ENCODE assay signal across 7 cellular contexts in genomic region chr19:57946316-57946715, GRCh38. TPM values are rescaled to one million over a fixed set of nuclear protein-coding genes. Genes with fewer than 3 reads are reported as not detected.
DNase-seq lines count a peak whose midpoint lies in the region; ATAC-seq, FAIRE-seq and TF ChIP-seq lines count a peak whose summit lies in the region.

No MANE protein-coding gene starts in this region.

- no peak overlapping the region; the same call in 1 of the 2 replicates for H3K27ac Mint-ChIP-seq in GM23338

- H3F3A ChIP-seq in GM23338 (replicated peaks; ENCODE audit: low read depth), result no peaks in the 10 kb centered on the region

- H3K4me3 ChIP-seq in GM23338 (peak overlapping the region; percentile 98), SJCRH30 (peak overlapping the region; percentile 77), fibroblast of lung (replicated peaks in 1 of 4; ENCODE audit: control extremely low read depth in 1 of 4, insufficient read depth in 1 of 4, low read depth in 3 of 4, low read length in 4 of 4) (peak overlapping the region; percentile 88 to 90 (median 88)), retinal pigment epithelial cell (ENCODE audit: low read length) (peak overlapping the region; percentile 82)

- H3K9ac ChIP-seq in fibroblast of lung (ENCODE audit: insufficient read depth, low read length), result no peak overlapping the region

- H3K9me3 Mint-ChIP-seq in GM23338, result peaks cover 25% of the 10 kb centered on the region

- H3K27ac ChIP-seq in GM23338 (ENCODE audit: low read depth) (no peak overlapping the region), SJCRH30 (no peak overlapping the region), fibroblast of lung (ENCODE audit: insufficient read depth, low read length) (no peak overlapping the region)

- TF ChIP-seq CTCF in GM23338 (conservative IDR thresholded peaks at IDR 0.05; ENCODE audit: low read depth in 2 of 2) (no peak), fibroblast of lung (conservative IDR thresholded peaks at IDR 0.05 in 1 of 2, IDR thresholded peaks at IDR 0.05 in 1 of 2; ENCODE audit: low read depth in 1 of 2, low read length in 2 of 2) (no peak), retinal pigment epithelial cell (conservative IDR thresholded peaks at IDR 0.05; ENCODE audit: low read depth, low read length) (no peak)

- H4K20me1 ChIP-seq in GM23338 (replicated peaks; ENCODE audit: insufficient read depth) (peaks cover 21% of the 10 kb centered on the region), fibroblast of lung (ENCODE audit: control insufficient read depth, extremely low read depth, insufficient read depth, low read length) (no peaks in the 10 kb centered on the region)

- H3K4me1 ChIP-seq in GM23338 (ENCODE audit: insufficient read depth), result peaks cover 8% of the 10 kb centered on the region
- H3K4me1 ChIP-seq in SJCRH30, result no peaks in the 10 kb centered on the region
- H3K4me1 ChIP-seq in fibroblast of lung (ENCODE audit: control insufficient read depth, extremely low read depth, insufficient read depth, low read length), result no peaks in the 10 kb centered on the region

- H2AFZ ChIP-seq in GM23338 (no peak overlapping the region), fibroblast of lung (ENCODE audit: low read length) (no peak overlapping the region)

- H3K4me2 ChIP-seq in GM23338 (peak overlapping the region; percentile 100), fibroblast of lung (ENCODE audit: extremely low read depth, insufficient read depth, low read length) (peak overlapping the region; percentile 93)

- H3K27me3 Mint-ChIP-seq in GM23338 (ENCODE audit: insufficient read depth, low read depth, poor library complexity), result peaks cover 10% of the 10 kb centered on the region

- FAIRE-seq in frontal cortex (lab: Jason Lieb, UNC), result no peak

- DNase-seq in GM23338 (ENCODE audit: low spot score) (no peak), SJCRH30 (no peak), fibroblast of lung (ENCODE audit: low read depth in 2 of 2) (no peak), retinal pigment epithelial cell (ENCODE audit: low read depth) (no peak), NCI-H226 (no peak), frontal cortex (ENCODE audit: low spot score in 2 of 2) (no peak)
- no peak for DNase-seq in stimulated activated CD4-positive, alpha-beta T cell treated with anti-CD3 and anti-CD28 coated beads, Interleukin-15, amount 100 ng/mL, for 24 hours

- H3K9me3 ChIP-seq in SJCRH30 (replicated peaks) (peaks cover 27% of the 10 kb centered on the region), fibroblast of lung (ENCODE audit: control insufficient read depth, insufficient read depth, low read depth, low read length) (peaks cover 2% of the 10 kb centered on the region)

- ATAC-seq in GM23338, result no peak

- no peaks in the 10 kb centered on the region for H3K27me3 ChIP-seq in GM23338 (ENCODE audit: insufficient read depth)
- no peaks in the 10 kb centered on the region for H3K27me3 ChIP-seq in SJCRH30
- no peaks in the 10 kb centered on the region for H3K27me3 ChIP-seq in fibroblast of lung (ENCODE audit: control insufficient read depth, insufficient read depth, low read length)

- peaks cover 12% of the 10 kb centered on the region for H3K4me1 Mint-ChIP-seq in GM23338

- H3K36me3 Mint-ChIP-seq in GM23338 (ENCODE audit: low read depth), result peaks cover 44% of the 10 kb centered on the region

- H3K36me3 ChIP-seq in GM23338 (ENCODE audit: insufficient read depth) (peaks cover 9% of the 10 kb centered on the region; the same call in 1 of the 2 replicates), SJCRH30 (peaks cover 32% of the 10 kb centered on the region), fibroblast of lung (ENCODE audit: control insufficient read depth, insufficient read depth, low read length) (no peaks in the 10 kb centered on the region)

- H3K9me2 ChIP-seq in GM23338 (ENCODE audit: insufficient read depth), result 0 out of 2 replicates have a peak, but pooled peaks cover under 1% of the 10 kb centered on the region

- H3K79me2 ChIP-seq in GM23338 (replicated peaks; ENCODE audit: insufficient read depth), result peaks cover 53% of the 10 kb centered on the region
- H3K79me2 ChIP-seq in fibroblast of lung (ENCODE audit: control insufficient read depth, insufficient read depth, low read length), result peaks cover 23% of the 10 kb centered on the region

- peak overlapping the region; percentile 97 for H3K4me3 Mint-ChIP-seq in GM23338

RNA-seq across cellular contexts. Expression of gene ZNF256, which starts 1.2 kb away (rescaled TPM):
- total RNA-seq in GM23338 (2014; rRNA removed; shearing (Covaris generic)), result 16.2 and 20.4 TPM in 2 replicates
- 5.8 and 8.8 TPM in 2 replicates for polyA plus RNA-seq in GM23338 (2016; fragmentation: Nextera tagmentation; extraction: Ambion mirVana)
- total RNA-seq in SJCRH30 (2014; rRNA removed; shearing (Covaris generic)), result 11.5 and 11.6 TPM in 2 replicates
- 5.1 and 6.3 TPM in 2 replicates for total RNA-seq in fibroblast of lung
- polyA plus RNA-seq in fibroblast of lung, result 3.0 and 3.7 TPM in 2 replicates
- polyA plus RNA-seq in fibroblast of lung (2012), result 2.1 and 2.3 TPM in 2 replicates
- 0.44 and 3.9 TPM in 2 replicates for polyA minus RNA-seq in fibroblast of lung (ENCODE audit: low replicate concordance)
- total RNA-seq in frontal cortex, result 19.6 TPM

RNA-seq across cellular contexts. Expression of gene ZNF418, which starts 11.1 kb away (rescaled TPM):
- total RNA-seq in GM23338 (2014; rRNA removed; shearing (Covaris generic)), result 13.4 and 14.4 TPM in 2 replicates
- polyA plus RNA-seq in GM23338 (2016; fragmentation: Nextera tagmentation; extraction: Ambion mirVana) (7.3 and 11.1 TPM in 2 replicates), fibroblast of lung (2.2 and 3.3 TPM in 2 replicates)
- total RNA-seq in SJCRH30 (2014; rRNA removed; shearing (Covaris generic)), result 1.4 and 1.8 TPM in 2 replicates
- total RNA-seq in fibroblast of lung (8.2 and 8.4 TPM in 2 replicates), frontal cortex (53.4 TPM)
- 1.2 and 2.0 TPM in 2 replicates for polyA plus RNA-seq in fibroblast of lung (2012)
- 0.82 TPM in 1 of 2 replicates, not detected in the other for polyA minus RNA-seq in fibroblast of lung (ENCODE audit: low replicate concordance)

RNA-seq across cellular contexts. Expression of gene C19orf18, which starts 28.0 kb away (rescaled TPM):
- total RNA-seq in GM23338 (2014; rRNA removed; shearing (Covaris generic)), result not detected in 2 replicates
- polyA plus RNA-seq in GM23338 (2016; fragmentation: Nextera tagmentation; extraction: Ambion mirVana) (0.66 and 1.0 TPM in 2 replicates), fibroblast of lung (0.09 and 0.17 TPM in 2 replicates)
- total RNA-seq in SJCRH30 (2014; rRNA removed; shearing (Covaris generic)), result 0.16 and 0.18 TPM in 2 replicates
- total RNA-seq in fibroblast of lung (0.26 and 0.83 TPM in 2 replicates), frontal cortex (0.82 TPM)
- polyA plus RNA-seq in fibroblast of lung (2012), result 0.70 TPM in 1 of 2 replicates, not detected in the other
- polyA minus RNA-seq in fibroblast of lung (ENCODE audit: low replicate concordance), result not detected in 2 replicates

RNA-seq across cellular contexts. Expression of gene ZNF417, which starts 29.9 kb away (rescaled TPM):
- total RNA-seq in GM23338 (2014; rRNA removed; shearing (Covaris generic)), result 16.0 and 19.4 TPM in 2 replicates
- 4.7 and 6.0 TPM in 2 replicates for polyA plus RNA-seq in GM23338 (2016; fragmentation: Nextera tagmentation; extraction: Ambion mirVana)
- 15.6 and 16.1 TPM in 2 replicates for total RNA-seq in SJCRH30 (2014; rRNA removed; shearing (Covaris generic))
- 14.4 and 22.1 TPM in 2 replicates for total RNA-seq in fibroblast of lung
- 4.6 and 5.9 TPM in 2 replicates for polyA plus RNA-seq in fibroblast of lung
- polyA plus RNA-seq in fibroblast of lung (2012), result 3.4 and 4.5 TPM in 2 replicates
- 6.2 and 13.3 TPM in 2 replicates for polyA minus RNA-seq in fibroblast of lung (ENCODE audit: low replicate concordance)
- 31.0 TPM for total RNA-seq in frontal cortex

RNA-seq across cellular contexts. Expression of gene ZNF606, which starts 56.3 kb away (rescaled TPM):
- 54.4 and 55.6 TPM in 2 replicates for total RNA-seq in GM23338 (2014; rRNA removed; shearing (Covaris generic))
- 11.4 and 13.6 TPM in 2 replicates for polyA plus RNA-seq in GM23338 (2016; fragmentation: Nextera tagmentation; extraction: Ambion mirVana)
- total RNA-seq in SJCRH30 (2014; rRNA removed; shearing (Covaris generic)), result 10.3 and 12.6 TPM in 2 replicates
- total RNA-seq in fibroblast of lung, result 14.9 and 17.5 TPM in 2 replicates
- polyA plus RNA-seq in fibroblast of lung, result 3.5 and 4.7 TPM in 2 replicates
- polyA plus RNA-seq in fibroblast of lung (2012), result 3.3 and 4.0 TPM in 2 replicates
- 2.4 and 2.8 TPM in 2 replicates for polyA minus RNA-seq in fibroblast of lung (ENCODE audit: low replicate concordance)
- 65.6 TPM for total RNA-seq in frontal cortex
